In the genomic region with DNA sequence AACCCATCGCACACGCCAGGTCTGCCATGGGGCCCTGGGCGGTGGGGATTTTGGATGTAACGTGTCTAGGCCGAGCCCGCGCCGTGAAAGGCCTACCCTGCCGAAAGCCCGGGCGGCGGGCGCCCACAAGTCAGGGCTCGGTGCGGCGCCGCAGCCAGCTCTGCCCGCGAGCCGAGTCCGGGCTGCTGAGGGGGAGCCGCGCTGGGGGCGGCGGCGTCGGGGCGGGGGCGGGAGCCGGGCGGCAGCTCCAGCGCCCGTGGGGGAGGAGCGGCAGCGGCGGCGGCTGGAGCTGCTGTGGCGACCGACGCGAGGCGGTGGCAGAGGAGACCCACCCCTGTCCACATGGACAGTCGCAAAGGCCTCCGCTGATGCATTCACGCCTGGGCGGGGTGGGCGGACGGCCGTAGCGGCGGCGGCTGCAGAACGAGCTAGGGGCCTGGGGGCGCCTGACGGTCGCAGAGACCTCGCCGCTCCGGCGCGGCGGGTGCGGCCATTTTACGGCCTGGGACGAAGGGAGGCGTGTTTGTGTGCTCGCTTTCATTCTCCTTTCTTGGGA, we compare ENCODE assay signal across 8 cellular contexts. TPM values are rescaled to one million over a fixed set of nuclear protein-coding genes. Genes with fewer than 3 reads are reported as not detected.
A peak's percentile ranks its signal among the peaks of the same experiment; 100 is the strongest.
DNase-seq lines count a peak whose midpoint lies in the region; FAIRE-seq and TF ChIP-seq lines count a peak whose summit lies in the region.

A gene with protein sequence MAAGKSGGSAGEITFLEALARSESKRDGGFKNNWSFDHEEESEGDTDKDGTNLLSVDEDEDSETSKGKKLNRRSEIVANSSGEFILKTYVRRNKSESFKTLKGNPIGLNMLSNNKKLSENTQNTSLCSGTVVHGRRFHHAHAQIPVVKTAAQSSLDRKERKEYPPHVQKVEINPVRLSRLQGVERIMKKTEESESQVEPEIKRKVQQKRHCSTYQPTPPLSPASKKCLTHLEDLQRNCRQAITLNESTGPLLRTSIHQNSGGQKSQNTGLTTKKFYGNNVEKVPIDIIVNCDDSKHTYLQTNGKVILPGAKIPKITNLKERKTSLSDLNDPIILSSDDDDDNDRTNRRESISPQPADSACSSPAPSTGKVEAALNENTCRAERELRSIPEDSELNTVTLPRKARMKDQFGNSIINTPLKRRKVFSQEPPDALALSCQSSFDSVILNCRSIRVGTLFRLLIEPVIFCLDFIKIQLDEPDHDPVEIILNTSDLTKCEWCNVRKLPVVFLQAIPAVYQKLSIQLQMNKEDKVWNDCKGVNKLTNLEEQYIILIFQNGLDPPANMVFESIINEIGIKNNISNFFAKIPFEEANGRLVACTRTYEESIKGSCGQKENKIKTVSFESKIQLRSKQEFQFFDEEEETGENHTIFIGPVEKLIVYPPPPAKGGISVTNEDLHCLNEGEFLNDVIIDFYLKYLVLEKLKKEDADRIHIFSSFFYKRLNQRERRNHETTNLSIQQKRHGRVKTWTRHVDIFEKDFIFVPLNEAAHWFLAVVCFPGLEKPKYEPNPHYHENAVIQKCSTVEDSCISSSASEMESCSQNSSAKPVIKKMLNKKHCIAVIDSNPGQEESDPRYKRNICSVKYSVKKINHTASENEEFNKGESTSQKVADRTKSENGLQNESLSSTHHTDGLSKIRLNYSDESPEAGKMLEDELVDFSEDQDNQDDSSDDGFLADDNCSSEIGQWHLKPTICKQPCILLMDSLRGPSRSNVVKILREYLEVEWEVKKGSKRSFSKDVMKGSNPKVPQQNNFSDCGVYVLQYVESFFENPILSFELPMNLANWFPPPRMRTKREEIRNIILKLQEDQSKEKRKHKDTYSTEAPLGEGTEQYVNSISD (plus strand): TSS at position 273 of the 556 bp plus-strand sequence. CDS start 645 bp downstream, outside the sequence.

- FAIRE-seq in urothelium cell line (lab: Jason Lieb, UNC): no peak

- H3K27me3 ChIP-seq in right atrium auricular region: no peaks in the 10 kb centered on the region

- TF ChIP-seq CTCF in GM12875 (IDR thresholded peaks at IDR 0.05; ENCODE audit: borderline replicate concordance, insufficient read depth, low read depth, low read length) (no peak), HFF-Myc (IDR thresholded peaks at IDR 0.05; ENCODE audit: low read depth, low read length, missing control alignments) (no peak), right atrium auricular region (IDR thresholded peaks at IDR 0.05) (no peak)

- intact Hi-C loops in T-helper 2 cell treated with Interferon-gamma antibody and Interleukin-4, amounts not matched to agents 100 ng/mL and 5 ng/mL, for 36 hours (cut with micrococcal nuclease): loop anchor here (1.0 to 5.0 kb wide), 5 partner anchors 36 to 1947 kb away; a partner anchor contains a TSS

- peaks cover 0 to 16% of the 10 kb centered on the region in 2 donors for H3K4me1 ChIP-seq in right atrium auricular region

- no peaks in the 10 kb centered on the region for H3K9me3 ChIP-seq in right atrium auricular region

- peak within 1 kb of the TSS; percentile 99 for H3K27ac ChIP-seq in angular gyrus (ENCODE audit: low read depth, low read length)
- H3K27ac ChIP-seq in right atrium auricular region: peak within 1 kb of the TSS; percentile 93 to 98

- DNase-seq in HFF-Myc (ENCODE audit: extremely low read depth, low read depth) (peak; percentile 30), NAMALWA (ENCODE audit: low spot score) (peak; percentile 79), right atrium auricular region (ENCODE audit: low spot score) (peak; percentile 74), putamen (ENCODE audit: low spot score) (peak; percentile 85), urothelium cell line (ENCODE audit: low spot score) (peak; percentile 86)

- peak within 1 kb of the TSS; percentile 84 for H3K4me3 ChIP-seq in GM12875 (ENCODE audit: low read depth, low read length)
- H3K4me3 ChIP-seq in HFF-Myc (replicated peaks; ENCODE audit: low read depth, low read length): peak within 1 kb of the TSS; percentile 79
- H3K4me3 ChIP-seq in right atrium auricular region: peak within 1 kb of the TSS; percentile 75 to 89

- no peaks in the 10 kb centered on the region for H3K36me3 ChIP-seq in right atrium auricular region

RNA-seq across cellular contexts. Expression of the gene that starts here (rescaled TPM):
- total RNA-seq in T-helper 2 cell treated with Interferon-gamma antibody and Interleukin-4, amounts not matched to agents 100 ng/mL and 5 ng/mL, for 36 hours: 71.9 and 74.9 TPM in 2 replicates
- total RNA-seq in right atrium auricular region: 10 to 100 TPM; 54.6 to 59.8 TPM

Comparison
In these comparisons a context has a peak if more than half of its experiments do, and no peak if none do; other contexts are left out.
1. Peak in every context shown above with its lines: DNase-seq, H3K4me3 ChIP-seq and H3K27ac ChIP-seq.
2. DNase-seq: peak in every context shown above with its lines; median percentile 86 in urothelium cell line; 85 in putamen; 79 in NAMALWA; 74 in right atrium auricular region; 30 in HFF-Myc.